19 cellular contexts compared by ENCODE assay signal in genomic region chr2:211413746-211414145, GRCh38.
DNase-seq lines count a peak whose midpoint lies in the region; ATAC-seq and TF ChIP-seq lines count a peak whose summit lies in the region.
"Had no signal": no experiment of that assay in that cellular context is flagged by ENCODE, and none has a peak within 500 bp of the region (broad histone marks: within the 10 kb centered on the region; RNA-seq: fewer than 3 reads in every experiment).

No MANE protein-coding gene starts in this region.

- no peak for DNase-seq in Calu3
- DNase-seq in SJCRH30, result peak; percentile 51 to 58
- peak; percentile 29 for DNase-seq in mesendoderm
- DNase-seq in trophoblast cell, result no peak
- DNase-seq in activated CD4-positive, alpha-beta T cell treated with anti-CD3 and anti-CD28 coated beads for 48 hours, result no peak
- no peak for DNase-seq in stimulated activated effector memory CD8-positive, alpha-beta T cell treated with anti-CD3 and anti-CD28 coated beads, Interleukin-12 subunit alpha, Interleukin-12 subunit beta, amount 100 ng/mL, for 72 hours (ENCODE audit: low spot score in 2 of 2)
- DNase-seq: 8988T; CD8-positive, alpha-beta T cell; DMS 273 treated with DMSO at 0.1 percent for 48 hours; DND-41; EL; GDM1; GOT3; H9 had no signal

- H3K27ac Mint-ChIP-seq in Calu3 (ENCODE audit: unreplicated experiment), result peak overlapping the region; percentile 54
- H3K27ac Mint-ChIP-seq in stimulated activated effector memory CD8-positive, alpha-beta T cell treated with anti-CD3 and anti-CD28 coated beads, Interleukin-12 subunit alpha, Interleukin-12 subunit beta, amount 100 ng/mL, for 72 hours, result no peak overlapping the region
- H3K27ac Mint-ChIP-seq: CD14-positive monocyte; CD8-positive, alpha-beta T cell; IgD-negative memory B cell had no signal

- no peak overlapping the region for H3K23ac ChIP-seq in mesendoderm (ENCODE audit: low read length)
- no peak overlapping the region for H3K23ac ChIP-seq in trophoblast cell (ENCODE audit: low read length)

- H4K8ac ChIP-seq in mesendoderm (ENCODE audit: low read depth, low read length) (no peak overlapping the region), trophoblast cell (ENCODE audit: low read depth, low read length) (no peak overlapping the region)

- H3K4me3 Mint-ChIP-seq in Calu3 (ENCODE audit: low read depth, unreplicated experiment), result no peak overlapping the region
- no peak overlapping the region for H3K4me3 Mint-ChIP-seq in stimulated activated effector memory CD8-positive, alpha-beta T cell treated with anti-CD3 and anti-CD28 coated beads, Interleukin-12 subunit alpha, Interleukin-12 subunit beta, amount 100 ng/mL, for 72 hours
- H3K4me3 Mint-ChIP-seq: CD14-positive monocyte; CD8-positive, alpha-beta T cell; H9; IgD-negative memory B cell had no signal

- no peak overlapping the region for H2BK120ac ChIP-seq in mesendoderm (ENCODE audit: low read depth, low read length)
- no peak overlapping the region for H2BK120ac ChIP-seq in trophoblast cell (ENCODE audit: insufficient read depth, low read length, poor library complexity)

- 0 out of 2 replicates have a peak, but pooled peaks cover 2% of the 10 kb centered on the region for H3K9me3 ChIP-seq in SJCRH30 (replicated peaks)
- no peaks in the 10 kb centered on the region for H3K9me3 ChIP-seq in trophoblast cell (ENCODE audit: insufficient read depth, low read depth, low read length)
- H3K9me3 ChIP-seq: BLaER1 had no signal

- CTCF ChIA-PET in Calu3 (lab: Charles Lee), result no interaction called here

- H3K27me3 Mint-ChIP-seq in Calu3 (ENCODE audit: unreplicated experiment), result no peaks in the 10 kb centered on the region
- H3K27me3 Mint-ChIP-seq: IgD-negative memory B cell had no signal

- no peak overlapping the region for H2AK5ac ChIP-seq in mesendoderm (ENCODE audit: low read length)
- no peak overlapping the region for H2AK5ac ChIP-seq in trophoblast cell (ENCODE audit: low read length)

- H3K79me1 ChIP-seq in mesendoderm (ENCODE audit: low read length), result no peaks in the 10 kb centered on the region
- no peaks in the 10 kb centered on the region for H3K79me1 ChIP-seq in trophoblast cell (ENCODE audit: low read length)

- peak overlapping the region; percentile 17 for H2BK12ac ChIP-seq in trophoblast cell (ENCODE audit: low read length)

- H4K91ac ChIP-seq in trophoblast cell (ENCODE audit: low read depth, low read length), result no peak overlapping the region

- intact Hi-C loops in Calu3 (cut with micrococcal nuclease; ENCODE audit: unreplicated experiment), result no loop called here

- H3K18ac ChIP-seq in mesendoderm (ENCODE audit: low read length) (peak overlapping the region; percentile 90), trophoblast cell (ENCODE audit: low read length) (no peak overlapping the region)

- H3K56ac ChIP-seq in mesendoderm (ENCODE audit: low read length), result no peak overlapping the region

- H3K36me3 Mint-ChIP-seq in Calu3 (ENCODE audit: insufficient read depth, unreplicated experiment), result no peaks in the 10 kb centered on the region
- H3K36me3 Mint-ChIP-seq in stimulated activated effector memory CD8-positive, alpha-beta T cell treated with anti-CD3 and anti-CD28 coated beads, Interleukin-12 subunit alpha, Interleukin-12 subunit beta, amount 100 ng/mL, for 72 hours, result no peaks in the 10 kb centered on the region
- H3K36me3 Mint-ChIP-seq: CD14-positive monocyte; CD8-positive, alpha-beta T cell; IgD-negative memory B cell had no signal

- WGBS in mesendoderm (ENCODE audit: extremely low coverage, insufficient coverage, low lambda C conversion rate), result no CpG with 5 or more reads among the region's 7 CpGs
- no CpG with 5 or more reads among the region's 7 CpGs for WGBS in trophoblast cell (ENCODE audit: extremely low coverage, insufficient coverage, insufficient read length)

- no peaks in the 10 kb centered on the region for H3K27me3 ChIP-seq in SJCRH30
- H3K27me3 ChIP-seq in mesendoderm (ENCODE audit: insufficient read depth, low read length, poor library complexity), result no peaks in the 10 kb centered on the region
- no peaks in the 10 kb centered on the region for H3K27me3 ChIP-seq in trophoblast cell (ENCODE audit: insufficient read depth, low read length)
- H3K27me3 ChIP-seq: BLaER1 had no signal

- H3K4ac ChIP-seq in mesendoderm (ENCODE audit: low read depth, low read length), result no peak overlapping the region
- H3K4ac ChIP-seq in trophoblast cell (ENCODE audit: low read depth, low read length), result no peak overlapping the region

- no peak overlapping the region for H4K12ac ChIP-seq in trophoblast cell (ENCODE audit: low read depth, low read length)

- no TSS peak for BruUV-seq in Calu3 (replicated peaks; lab: Mats Ljungman, UMichigan)

- H3K14ac ChIP-seq in trophoblast cell (ENCODE audit: low read length), result no peak overlapping the region

- H3K36me3 ChIP-seq in SJCRH30 (no peaks in the 10 kb centered on the region), mesendoderm (ENCODE audit: control insufficient read depth, insufficient read depth, low read length) (no peaks in the 10 kb centered on the region), trophoblast cell (ENCODE audit: control insufficient read depth in 1 of 2, insufficient read depth in 2 of 2, low read length in 2 of 2) (no peaks in the 10 kb centered on the region)
- H3K36me3 ChIP-seq: BLaER1 had no signal

- H4K5ac ChIP-seq in mesendoderm (ENCODE audit: low read length), result no peak overlapping the region

- no peak overlapping the region for H3K9ac ChIP-seq in mesendoderm (ENCODE audit: low read length)
- no peak overlapping the region for H3K9ac ChIP-seq in trophoblast cell (ENCODE audit: low read length)
- H3K9ac ChIP-seq: BLaER1 had no signal

- H3K4me2 ChIP-seq in mesendoderm (ENCODE audit: low read length) (no peak overlapping the region), trophoblast cell (ENCODE audit: low read length) (no peak overlapping the region)
- H3K4me2 ChIP-seq: BLaER1 had no signal

- no peak overlapping the region for H3K4me3 ChIP-seq in SJCRH30
- H3K4me3 ChIP-seq in mesendoderm (ENCODE audit: low read length), result no peak overlapping the region
- H3K4me3 ChIP-seq in trophoblast cell (ENCODE audit: low read depth, low read length), result no peak overlapping the region
- H3K4me3 ChIP-seq: BLaER1 had no signal

- peaks cover 8% of the 10 kb centered on the region for H3K4me1 ChIP-seq in SJCRH30
- no peaks in the 10 kb centered on the region for H3K4me1 ChIP-seq in mesendoderm (ENCODE audit: control insufficient read depth, low read depth, low read length)
- H3K4me1 ChIP-seq in trophoblast cell (ENCODE audit: control insufficient read depth in 1 of 2, insufficient read depth in 2 of 2, low read length in 2 of 2), result no peaks in the 10 kb centered on the region
- H3K4me1 ChIP-seq: BLaER1 had no signal

- H2BK15ac ChIP-seq in mesendoderm (replicated peaks; ENCODE audit: low read depth), result no peak overlapping the region

- no peak overlapping the region for H2AFZ ChIP-seq in trophoblast cell (ENCODE audit: insufficient read depth, low read length, poor library complexity)

- H3K27ac ChIP-seq in SJCRH30 (peak overlapping the region; percentile 73), mesendoderm (ENCODE audit: low read depth, low read length) (no peak overlapping the region), trophoblast cell (ENCODE audit: low read depth, low read length) (no peak overlapping the region)
- H3K27ac ChIP-seq: BLaER1 had no signal

- H3K79me2 ChIP-seq in mesendoderm (ENCODE audit: control insufficient read depth, insufficient read depth, low read length), result no peaks in the 10 kb centered on the region
- no peaks in the 10 kb centered on the region for H3K79me2 ChIP-seq in trophoblast cell (ENCODE audit: control insufficient read depth, insufficient read depth, low read length, poor library complexity)

- TF ChIP-seq CTCF in Calu3 (IDR thresholded peaks at IDR 0.05; ENCODE audit: unreplicated experiment), result no peak

- H2BK5ac ChIP-seq in mesendoderm (ENCODE audit: low read length) (no peak overlapping the region), trophoblast cell (ENCODE audit: low read depth, low read length, poor library complexity) (no peak overlapping the region)

- H3K4me1 Mint-ChIP-seq in Calu3 (ENCODE audit: low read depth, unreplicated experiment), result peaks cover 22% of the 10 kb centered on the region
- H3K4me1 Mint-ChIP-seq in stimulated activated effector memory CD8-positive, alpha-beta T cell treated with anti-CD3 and anti-CD28 coated beads, Interleukin-12 subunit alpha, Interleukin-12 subunit beta, amount 100 ng/mL, for 72 hours, result no peaks in the 10 kb centered on the region
- H3K4me1 Mint-ChIP-seq: CD14-positive monocyte, IgD-negative memory B cell had no signal

- no peaks in the 10 kb centered on the region for H3K9me3 Mint-ChIP-seq in Calu3 (ENCODE audit: low read depth, unreplicated experiment)
- no peaks in the 10 kb centered on the region for H3K9me3 Mint-ChIP-seq in stimulated activated effector memory CD8-positive, alpha-beta T cell treated with anti-CD3 and anti-CD28 coated beads, Interleukin-12 subunit alpha, Interleukin-12 subunit beta, amount 100 ng/mL, for 72 hours
- H3K9me3 Mint-ChIP-seq: CD8-positive, alpha-beta T cell had no signal

- no peak for ATAC-seq in GM18870 (IDR thresholded peaks at IDR 0.05; ENCODE audit: unreplicated experiment)
- no peak for ATAC-seq in stimulated activated effector memory CD8-positive, alpha-beta T cell treated with anti-CD3 and anti-CD28 coated beads, Interleukin-12 subunit alpha, Interleukin-12 subunit beta, amount 100 ng/mL, for 72 hours
- ATAC-seq: CD8-positive, alpha-beta T cell; HepG2 had no signal

Comparison
In these comparisons a context has a peak if more than half of its experiments do, and no peak if none do; other contexts are left out.
1. DNase-seq: peak in SJCRH30 (2 of 2) and mesendoderm (single experiment); none in Calu3 (single experiment), trophoblast cell (0 of 2), activated CD4-positive, alpha-beta T cell treated with anti-CD3 and anti-CD28 coated beads for 48 hours (single experiment) and stimulated activated effector memory CD8-positive, alpha-beta T cell treated with anti-CD3 and anti-CD28 coated beads, Interleukin-12 subunit alpha, Interleukin-12 subunit beta, amount 100 ng/mL, for 72 hours (0 of 2).